ENCODE assay signal across 4 cellular contexts in genomic region chr1:65119-65518, GRCh38. TPM values are rescaled to one million over a fixed set of nuclear protein-coding genes. Genes with fewer than 3 reads are reported as not detected.
"Had no signal": no experiment of that assay in that cellular context is flagged by ENCODE, and none has a peak within 500 bp of the region (broad histone marks: within the 10 kb centered on the region; RNA-seq: fewer than 3 reads in every experiment).

OR4F5 (plus strand) TSS chr1:65419.

RNA-seq across cellular contexts. Expression of gene OR4F5, which starts in this region (rescaled TPM):
- total RNA-seq: LHCN-M2, M059J, MCF 10A, NCI-H460 had no signal
